ENCODE assay signal across 2 cellular contexts in genomic region chr17:55757659-55758058, GRCh38.
TF ChIP-seq lines count a peak whose summit lies in the region.

No MANE protein-coding gene starts in this region.

TF ChIP-seq in GM12878, 131 proteins besides CTCF, POLR2A, EP300 and RAD21:
- TF ChIP-seq PKNOX1 (IDR thresholded peaks at IDR 0.05) = no peak
- TF ChIP-seq MEF2B (IDR thresholded peaks at IDR 0.05; ENCODE audit: partially characterized antibody, poor library complexity, severe bottlenecking) = peak; percentile 79

TF ChIP-seq in GM23338, 12 proteins besides CTCF, POLR2A, EP300 and RAD21:
- no peak for TF ChIP-seq EZH2 (IDR thresholded peaks at IDR 0.05; ENCODE audit: low read depth, unreplicated experiment)
- no peak for TF ChIP-seq POLR2AphosphoS5 (IDR thresholded peaks at IDR 0.05; ENCODE audit: low read depth)
- no peak for TF ChIP-seq REST (IDR thresholded peaks at IDR 0.05; ENCODE audit: unreplicated experiment)
- TF ChIP-seq CREB1 (CRISPR knock-in tag; IDR thresholded peaks at IDR 0.05; ENCODE audit: low read depth) = no peak
